Comparison of ENCODE assay signal across 20 cellular contexts in the genomic region with DNA sequence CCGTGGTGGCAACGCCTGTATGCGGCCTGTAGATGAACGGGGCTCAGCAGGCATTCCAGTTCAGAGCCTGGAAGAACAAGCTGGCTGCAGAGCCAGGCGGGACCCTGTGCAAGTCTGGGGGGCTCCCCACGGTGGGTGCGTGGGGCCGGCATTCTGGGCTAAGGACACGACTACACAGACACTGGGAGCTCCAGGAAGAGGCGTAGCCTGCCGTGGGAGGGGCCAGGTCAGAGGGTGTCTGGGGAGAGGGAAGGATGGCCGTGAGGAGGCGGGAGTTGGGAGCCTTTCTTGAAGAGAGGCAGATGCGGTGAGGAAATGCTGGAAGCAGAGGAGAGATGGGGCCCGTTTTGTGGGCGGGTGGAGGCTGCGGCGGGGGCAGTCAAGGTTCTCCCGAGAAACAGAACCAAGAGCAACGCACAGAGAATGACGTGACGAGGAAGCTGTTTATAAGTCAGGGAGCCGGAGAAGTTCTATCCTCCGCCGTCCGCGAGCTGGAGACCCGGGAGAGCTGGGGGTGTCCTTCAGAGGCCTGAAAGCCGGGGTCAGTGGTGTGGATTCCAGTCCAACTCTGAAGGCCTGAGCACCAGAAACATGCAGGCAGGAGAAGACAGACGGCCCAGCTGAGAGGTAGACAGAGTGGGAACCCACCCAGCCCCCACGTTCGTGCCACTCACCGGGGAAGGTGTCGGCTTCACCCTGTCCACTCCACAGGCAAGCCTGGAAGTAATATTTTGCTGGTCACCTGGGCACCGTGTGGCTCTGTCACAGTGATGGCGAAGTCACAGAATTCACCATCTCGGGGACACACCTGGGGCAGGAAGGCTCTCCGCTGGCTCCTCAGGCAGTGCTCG.
DNase-seq lines count a peak whose midpoint lies in the region; ATAC-seq lines count a peak whose summit lies in the region.
"Had no signal": no experiment of that assay in that cellular context is flagged by ENCODE, and none has a peak within 500 bp of the region (broad histone marks: within the 10 kb centered on the region; RNA-seq: fewer than 3 reads in every experiment).

No MANE protein-coding gene starts in this region.

- ATAC-seq in Right ventricle myocardium inferior: no peak
- ATAC-seq in left ventricle myocardium superior: no peak
- ATAC-seq in central memory CD8-positive, alpha-beta T cell (replicated peaks; ENCODE audit: extremely low read depth, poor library complexity, severe bottlenecking): no peak
- ATAC-seq: activated T-cell treated with anti-CD3 and anti-CD28 coated beads, Interleukin-2, amount 50 U/mL, for 4 hours had no signal

- DNase-seq in Right ventricle myocardium inferior (ENCODE audit: missing footprints) (peak; percentile 37), left ventricle myocardium superior (no peak), mucosa of gallbladder (ENCODE audit: low spot score) (peak; percentile 9), ureter (ENCODE audit: low spot score) (peak; percentile 41), HuH-7.5 (ENCODE audit: low spot score) (no peak), DMS153 treated with DMSO at 0.1 percent for 48 hours (lab: John Stamatoyannopoulos, UW; ENCODE audit: unreplicated experiment) (no peak), AG08396 (ENCODE audit: low spot score) (no peak)
- DNase-seq in central memory CD8-positive, alpha-beta T cell (ENCODE audit: low spot score in 2 of 2): peak; percentile 2 to 12
- DNase-seq: activated CD4-positive, alpha-beta T cell treated with anti-CD3 and anti-CD28 coated beads, Interleukin-2, amount 50 U/mL, for 48 hours; activated naive CD4-positive, alpha-beta T cell treated with anti-CD3 and anti-CD28 coated beads, Interleukin-2, amount 50 U/mL, for 16 hours; activated T-cell treated with anti-CD3 and anti-CD28 coated beads, Interleukin-2, amount 50 U/mL, for 4 hours; central memory CD4-positive, alpha-beta T cell; erythroblast; foreskin melanocyte; NCI-H146; NCI-H2171; NCI-H526 treated with DMSO at 0.1 percent for 48 hours; occipital lobe; retina had no signal

- peaks cover 19% of the 10 kb centered on the region for H3K27me3 Mint-ChIP-seq in central memory CD8-positive, alpha-beta T cell

- intact Hi-C loops in Right ventricle myocardium inferior (cut with DNase I) (no loop called here), left ventricle myocardium superior (cut with micrococcal nuclease) (no loop called here)

- no peaks in the 10 kb centered on the region for H3K36me3 Mint-ChIP-seq in central memory CD8-positive, alpha-beta T cell (ENCODE audit: insufficient read depth)
- H3K36me3 Mint-ChIP-seq: CD14-positive monocyte had no signal

- no peak overlapping the region for H3K4me3 Mint-ChIP-seq in central memory CD8-positive, alpha-beta T cell
- H3K4me3 Mint-ChIP-seq: activated T-cell treated with anti-CD3 and anti-CD28 coated beads, Interleukin-2, amount 50 U/mL, for 4 hours; CD14-positive monocyte had no signal

- H3K27ac Mint-ChIP-seq in central memory CD8-positive, alpha-beta T cell (ENCODE audit: low read depth): no peak overlapping the region

- peaks cover 7% of the 10 kb centered on the region for H3K9me3 Mint-ChIP-seq in central memory CD8-positive, alpha-beta T cell

- no peaks in the 10 kb centered on the region for H3K4me1 Mint-ChIP-seq in central memory CD8-positive, alpha-beta T cell
- H3K4me1 Mint-ChIP-seq: CD14-positive monocyte had no signal

Comparison
In these comparisons a context has a peak if more than half of its experiments do, and no peak if none do; other contexts are left out.
1. DNase-seq: peak in Right ventricle myocardium inferior (single experiment), central memory CD8-positive, alpha-beta T cell (2 of 2), mucosa of gallbladder (single experiment) and ureter (single experiment); none in left ventricle myocardium superior (single experiment), HuH-7.5 (single experiment), DMS153 treated with DMSO at 0.1 percent for 48 hours (single experiment) and AG08396 (single experiment).